8 cellular contexts compared by ENCODE assay signal in the genomic region with DNA sequence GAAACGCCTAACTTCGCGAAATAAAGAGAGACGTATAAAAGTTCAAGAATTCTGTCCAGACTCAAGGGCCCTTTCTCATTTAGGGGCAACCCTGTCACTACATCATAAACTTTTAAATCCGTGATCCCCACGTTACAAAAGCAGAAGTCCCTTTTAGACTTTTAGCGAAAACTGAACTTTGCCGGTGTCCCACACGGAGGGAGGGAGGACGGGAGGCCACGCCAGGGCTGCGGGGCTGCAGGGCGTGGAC. TPM values are rescaled to one million over a fixed set of nuclear protein-coding genes. Genes with fewer than 3 reads are reported as not detected.
DNase-seq lines count a peak whose midpoint lies in the region; TF ChIP-seq lines count a peak whose summit lies in the region.

No MANE protein-coding gene starts in this region.

- no peaks in the 10 kb centered on the region for H3F3A ChIP-seq in PC-9 (ENCODE audit: insufficient read depth, low read depth)

- no peaks in the 10 kb centered on the region for H3K79me2 ChIP-seq in PC-9 (ENCODE audit: low read depth)

- H3K9me3 ChIP-seq in PC-9 (ENCODE audit: insufficient read depth, low read depth) (no peaks in the 10 kb centered on the region), esophagus (ENCODE audit: control insufficient read depth in 2 of 2, insufficient read depth in 1 of 2, low read depth in 1 of 2, low read length in 1 of 2) (no peaks in the 10 kb centered on the region)

- no peaks in the 10 kb centered on the region for H4K20me1 ChIP-seq in PC-9 (ENCODE audit: insufficient read depth)

- H2AFZ ChIP-seq in PC-9: peak overlapping the region; percentile 97

- H3K4me3 ChIP-seq in PC-9 (peak overlapping the region; percentile 87), esophagus (ENCODE audit: low read depth in 1 of 2, low read length in 2 of 2) (peak overlapping the region; percentile 59)

- H3K27ac ChIP-seq in PC-9: no peak overlapping the region
- peak overlapping the region in 1 of 2 donors; percentile 40 for H3K27ac ChIP-seq in esophagus (ENCODE audit: low read depth in 2 of 2, low read length in 1 of 2)

- no peak overlapping the region for H3K27ac Mint-ChIP-seq in activated naive CD4-positive, alpha-beta T cell treated with anti-CD3 and anti-CD28 coated beads for 36 hours

- H3K4me2 ChIP-seq in PC-9: peak overlapping the region; percentile 99

- no peaks in the 10 kb centered on the region for H3K27me3 ChIP-seq in PC-9 (ENCODE audit: insufficient read depth, low read depth)
- H3K27me3 ChIP-seq in esophagus (ENCODE audit: control insufficient read depth in 1 of 2, insufficient read depth in 2 of 2, low read length in 2 of 2): no peaks in the 10 kb centered on the region

- CTCF ChIA-PET in activated naive CD4-positive, alpha-beta T cell treated with anti-CD3 and anti-CD28 coated beads for 36 hours (lab: Charles Lee): interaction anchor here (1.2 kb wide), 1 partner anchor 46 kb away, joined by 3 read pairs; no protein-coding TSS in a partner anchor
- CTCF ChIA-PET in PC-9 (lab: Charles Lee): interaction anchor here (0.6 to 0.7 kb wide), 2 partner anchors 26 to 452 kb away, joined by 3 to 9 read pairs; no protein-coding TSS in a partner anchor

- POLR2A ChIA-PET in PC-9 (lab: Charles Lee; ENCODE audit: unreplicated experiment): no interaction called here

- H3K4me1 ChIP-seq in PC-9 (replicated peaks; ENCODE audit: insufficient read depth) (no peaks in the 10 kb centered on the region; the same call in 1 of the 2 replicates), esophagus (ENCODE audit: control insufficient read depth in 2 of 2, insufficient read depth in 2 of 2, low read length in 1 of 2) (no peaks in the 10 kb centered on the region)

- H3K9me2 ChIP-seq in PC-9 (ENCODE audit: insufficient read depth): no peaks in the 10 kb centered on the region

- no peaks in the 10 kb centered on the region for H3K36me3 Mint-ChIP-seq in activated naive CD4-positive, alpha-beta T cell treated with anti-CD3 and anti-CD28 coated beads for 36 hours (ENCODE audit: low read depth)

- no TSS peak for BruUV-seq in PC-9 (replicated peaks; lab: Mats Ljungman, UMichigan)

- H3K27me3 Mint-ChIP-seq in activated naive CD4-positive, alpha-beta T cell treated with anti-CD3 and anti-CD28 coated beads for 36 hours (ENCODE audit: low read depth): peaks cover 48% of the 10 kb centered on the region

- H3K36me3 ChIP-seq in PC-9 (ENCODE audit: low read depth): no peaks in the 10 kb centered on the region
- H3K36me3 ChIP-seq in esophagus (ENCODE audit: control insufficient read depth in 2 of 2, insufficient read depth in 2 of 2, low read length in 1 of 2): no peaks in the 10 kb centered on the region

- TF ChIP-seq CTCF in PC-9 (conservative IDR thresholded peaks at IDR 0.05): no peak

- intact Hi-C loops in activated naive CD4-positive, alpha-beta T cell treated with anti-CD3 and anti-CD28 coated beads for 36 hours (cut with micrococcal nuclease): loop anchor here (1.0 to 10.0 kb wide), 3 partner anchors 103 to 241 kb away; a partner anchor contains a TSS
- intact Hi-C loops in PC-9 (cut with micrococcal nuclease; ENCODE audit: unreplicated experiment): loop anchor here (10.0 kb wide), 1 partner anchor 149 kb away; no protein-coding TSS in a partner anchor

- H3K4me3 Mint-ChIP-seq in activated naive CD4-positive, alpha-beta T cell treated with anti-CD3 and anti-CD28 coated beads for 36 hours: peak overlapping the region; percentile 77

- H3K4me1 Mint-ChIP-seq in activated naive CD4-positive, alpha-beta T cell treated with anti-CD3 and anti-CD28 coated beads for 36 hours (ENCODE audit: low read depth): peaks cover 27% of the 10 kb centered on the region

- no peak for DNase-seq in activated naive CD4-positive, alpha-beta T cell treated with anti-CD3 and anti-CD28 coated beads for 36 hours
- no peak for DNase-seq in activated naive CD4-positive, alpha-beta T cell treated with Interleukin-2 at 50 U/mL for 16 hours
- DNase-seq in PC-9 (no peak), retina (peak; percentile 81), nucleus accumbens (lab: John Stamatoyannopoulos, UW) (no peak), germinal center (ENCODE audit: low spot score) (no peak), DMS153 treated with DMSO at 0.1 percent for 48 hours (lab: John Stamatoyannopoulos, UW; ENCODE audit: unreplicated experiment) (no peak)

- 0 to 1% methylated on average over 13 of the region's 13 CpGs for WGBS in esophagus, 2 donors

- H3K9me3 Mint-ChIP-seq in activated naive CD4-positive, alpha-beta T cell treated with anti-CD3 and anti-CD28 coated beads for 36 hours: no peaks in the 10 kb centered on the region

RNA-seq across cellular contexts. Expression of a gene that starts 0.5 kb away (rescaled TPM):
- under 1 TPM; 0.42 to 0.43 TPM for total RNA-seq in activated naive CD4-positive, alpha-beta T cell treated with anti-CD3 and anti-CD28 coated beads for 36 hours
- total RNA-seq in PC-9 (2021): 3.6 and 3.9 TPM in 2 replicates
- polyA plus RNA-seq in esophagus: 1 to 10 TPM in 1 of 2 donors, under 1 TPM in 1; 0.45 to 1.5 TPM
